ENCODE assay signal across 8 cellular contexts in the genomic region with DNA sequence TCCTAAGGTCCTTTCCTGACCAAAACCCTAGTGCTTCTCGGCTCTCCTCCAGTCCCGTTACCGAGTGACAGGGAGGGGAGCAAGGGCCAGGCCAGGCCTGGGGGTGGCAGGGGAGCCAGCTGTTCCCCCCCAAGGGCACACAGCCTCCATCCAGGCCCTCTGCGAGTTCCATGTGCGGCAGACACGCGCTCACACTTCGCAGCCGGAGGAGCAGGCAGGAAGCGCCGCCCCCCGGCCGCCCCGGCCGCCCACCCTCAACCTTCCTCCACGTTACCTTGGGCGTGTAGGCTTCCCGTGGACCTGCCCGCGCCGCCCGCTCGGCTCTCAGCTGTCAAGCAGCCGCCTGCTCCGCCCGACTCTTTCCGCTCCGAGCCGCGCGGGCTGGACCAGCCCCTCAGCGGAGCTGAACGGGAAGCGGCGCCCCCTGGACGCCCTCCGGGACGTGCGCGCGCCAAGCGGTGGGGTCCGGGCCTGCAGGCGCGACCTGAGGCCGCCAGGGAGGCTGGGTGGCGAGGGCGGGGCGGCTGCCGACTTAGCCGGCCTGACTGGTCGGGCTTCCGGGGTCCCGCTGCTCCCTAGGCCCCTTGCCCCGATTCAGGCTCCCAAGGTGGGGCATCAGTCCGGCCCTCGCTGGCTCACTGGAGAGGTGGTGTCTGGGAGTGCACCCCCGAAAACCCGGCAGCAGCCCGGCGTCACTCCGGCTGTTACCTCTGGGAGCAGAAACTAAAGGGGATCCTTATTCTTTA. TPM values are rescaled to one million over a fixed set of nuclear protein-coding genes. Genes with fewer than 3 reads are reported as not detected.
DNase-seq lines count a peak whose midpoint lies in the region; ATAC-seq and TF ChIP-seq lines count a peak whose summit lies in the region.

A gene with protein sequence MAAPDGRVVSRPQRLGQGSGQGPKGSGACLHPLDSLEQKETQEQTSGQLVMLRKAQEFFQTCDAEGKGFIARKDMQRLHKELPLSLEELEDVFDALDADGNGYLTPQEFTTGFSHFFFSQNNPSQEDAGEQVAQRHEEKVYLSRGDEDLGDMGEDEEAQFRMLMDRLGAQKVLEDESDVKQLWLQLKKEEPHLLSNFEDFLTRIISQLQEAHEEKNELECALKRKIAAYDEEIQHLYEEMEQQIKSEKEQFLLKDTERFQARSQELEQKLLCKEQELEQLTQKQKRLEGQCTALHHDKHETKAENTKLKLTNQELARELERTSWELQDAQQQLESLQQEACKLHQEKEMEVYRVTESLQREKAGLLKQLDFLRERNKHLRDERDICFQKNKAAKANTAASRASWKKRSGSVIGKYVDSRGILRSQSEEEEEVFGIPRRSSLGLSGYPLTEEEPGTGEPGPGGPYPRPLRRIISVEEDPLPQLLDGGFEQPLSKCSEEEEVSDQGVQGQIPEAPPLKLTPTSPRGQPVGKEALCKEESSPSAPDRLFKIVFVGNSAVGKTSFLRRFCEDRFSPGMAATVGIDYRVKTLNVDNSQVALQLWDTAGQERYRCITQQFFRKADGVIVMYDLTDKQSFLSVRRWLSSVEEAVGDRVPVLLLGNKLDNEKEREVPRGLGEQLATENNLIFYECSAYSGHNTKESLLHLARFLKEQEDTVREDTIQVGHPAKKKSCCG (minus strand): TSS at position 369 of the 746 bp plus-strand sequence. CDS start 56,110 bp downstream, outside the sequence.

- H3K4me2 ChIP-seq in PC-3 (ENCODE audit: low read length) = no peak within 1 kb of the TSS

- BruUV-seq in PC-3 (replicated peaks; lab: Mats Ljungman, UMichigan) = no TSS peak

- H3K79me2 ChIP-seq in PC-3 (ENCODE audit: low read length) = no peaks in the 10 kb centered on the region

- POLR2A ChIA-PET in HEK293T (lab: Yijun Ruan, JAX) (interaction anchor here (1.2 to 1.5 kb wide), 3 partner anchors 9 to 20 kb away, joined by 4 to 6 read pairs (median 4); no protein-coding TSS in a partner anchor), PC-3 (lab: Charles Lee; ENCODE audit: unreplicated experiment) (no interaction called here)

- H3K27ac ChIP-seq in ectodermal cell (ENCODE audit: insufficient read depth, low read depth, low read length, poor library complexity, severe bottlenecking) = no peak within 1 kb of the TSS
- H3K27ac ChIP-seq in PC-3 (ENCODE audit: low read length) = no peak within 1 kb of the TSS

- H3K4me1 ChIP-seq in ectodermal cell (ENCODE audit: control insufficient read depth, insufficient read depth, low read length) (peaks cover 6% of the 10 kb centered on the region), mucosa of descending colon (ENCODE audit: low read depth) (peaks cover 21% of the 10 kb centered on the region), PC-3 (ENCODE audit: insufficient read depth, low read length) (no peaks in the 10 kb centered on the region)

- DNase-seq in HEK293T (ENCODE audit: extremely low spot score) = peak; percentile 87
- DNase-seq in NAMALWA (ENCODE audit: low spot score) = peak; percentile 92
- peak; percentile 76 to 85 for DNase-seq in activated CD4-positive, alpha-beta T cell treated with anti-CD3 and anti-CD28 coated beads for 4 hours
- peak; percentile 80 to 91 (median 90) for DNase-seq in mucosa of descending colon
- peak; percentile 88 for DNase-seq in stimulated activated CD8-positive, alpha-beta memory T cell treated with anti-CD3 and anti-CD28 coated beads, Interleukin-4, amount 100 ng/mL, for 48 hours
- no peak for DNase-seq in PC-3

- no peak within 1 kb of the TSS for H3K9ac ChIP-seq in PC-3 (ENCODE audit: low read length)

- H3K4me3 ChIP-seq in ectodermal cell (ENCODE audit: insufficient read depth, low read depth, low read length) = peak within 1 kb of the TSS; percentile 27
- peak within 1 kb of the TSS; percentile 21 for H3K4me3 ChIP-seq in mucosa of descending colon
- H3K4me3 ChIP-seq in PC-3 (ENCODE audit: low read length) = no peak within 1 kb of the TSS

- no peaks in the 10 kb centered on the region for H3F3A ChIP-seq in PC-3 (ENCODE audit: low read length, unreplicated experiment)

- H4K20me1 ChIP-seq in PC-3 (ENCODE audit: low read length) = no peaks in the 10 kb centered on the region

- H3K9me3 ChIP-seq in ectodermal cell (ENCODE audit: control insufficient read depth, low read length) = no peaks in the 10 kb centered on the region
- no peaks in the 10 kb centered on the region for H3K9me3 ChIP-seq in mucosa of descending colon
- no peaks in the 10 kb centered on the region for H3K9me3 ChIP-seq in PC-3 (ENCODE audit: low read length)

- TF ChIP-seq CTCF in GM12874 (IDR thresholded peaks at IDR 0.05; ENCODE audit: insufficient read depth, low read depth, low read length) (peak; percentile 85), mucosa of descending colon (IDR thresholded peaks at IDR 0.05) (peak; percentile 67), PC-3 (conservative IDR thresholded peaks at IDR 0.05; ENCODE audit: low read depth, low read length) (no peak)

- H2AFZ ChIP-seq in PC-3 (ENCODE audit: low read length) = no peak within 1 kb of the TSS

- H3K9me2 ChIP-seq in PC-3 (replicated peaks; ENCODE audit: low read length) = no peaks in the 10 kb centered on the region

- peak; percentile 77 for ATAC-seq in mucosa of descending colon
- no peak for ATAC-seq in PC-3

- WGBS in ectodermal cell, 2 experiments = 13 to 14% methylated on average over 62 of the region's 62 CpGs

- H3K27me3 ChIP-seq in ectodermal cell (ENCODE audit: control insufficient read depth, insufficient read depth, low read length, poor library complexity, severe bottlenecking) (peaks cover 15% of the 10 kb centered on the region), PC-3 (ENCODE audit: low read length) (no peaks in the 10 kb centered on the region)

- CTCF ChIA-PET in HEK293T (lab: Yijun Ruan, JAX) = interaction anchor here (1.3 kb wide), 1 partner anchor 453 kb away, joined by 5 read pairs; no protein-coding TSS in a partner anchor
- CTCF ChIA-PET in PC-3 (lab: Charles Lee) = no interaction called here

- intact Hi-C loops in mucosa of descending colon (cut with DNase I, micrococcal nuclease) (no loop called here), PC-3 (cut with micrococcal nuclease) (no loop called here)

- H3K36me3 ChIP-seq in ectodermal cell (ENCODE audit: control insufficient read depth, insufficient read depth, low read length) (no peaks in the 10 kb centered on the region), mucosa of descending colon (ENCODE audit: low read depth) (no peaks in the 10 kb centered on the region), PC-3 (ENCODE audit: low read depth, low read length) (no peaks in the 10 kb centered on the region)

TF ChIP-seq in HEK293T, 16 proteins besides CTCF, POLR2A, EP300 and RAD21:
- TF ChIP-seq L3MBTL2 (conservative IDR thresholded peaks at IDR 0.05) (peak; percentile 86), ZNF384 (IDR thresholded peaks at IDR 0.05) (no peak)

RNA-seq across cellular contexts. Expression of the gene that starts here (rescaled TPM):
- polyA plus RNA-seq in ectodermal cell (2013, experiment 1 of 4) = 2.1 TPM
- 1.9 TPM for polyA plus RNA-seq in ectodermal cell (2013, experiment 2 of 4)
- 2.6 TPM for polyA plus RNA-seq in ectodermal cell (2013, experiment 3 of 4)
- polyA plus RNA-seq in ectodermal cell (2013, experiment 4 of 4) = 2.2 TPM
- 10 to 100 TPM; 26.9 to 72.5 (median 69.7) TPM for total RNA-seq in mucosa of descending colon
- total RNA-seq in PC-3 (2014; rRNA removed) = not detected in 2 replicates

Comparison
In these comparisons a context has a peak if more than half of its experiments do, and no peak if none do; other contexts are left out.
1. RNA of the gene that starts here (total RNA-seq): 26.9 to 72.5 TPM in mucosa of descending colon; not detected in PC-3; every median in the first group is over 10 times any median in the second.